Comparison of ENCODE assay signal across 22 cellular contexts in genomic region chr9:88821033-88821748, GRCh38.
"Had no signal": no experiment of that assay in that cellular context is flagged by ENCODE, and none has a peak within 500 bp of the region (broad histone marks: within the 10 kb centered on the region; RNA-seq: fewer than 3 reads in every experiment).

No MANE protein-coding gene starts in this region.

- DNase-seq: activated CD4-positive, alpha-beta T cell treated with anti-CD3 and anti-CD28 coated beads for 48 hours; activated CD4-positive, alpha-beta T cell treated with anti-CD3 and anti-CD28 coated beads, Interleukin-2, amount 50 U/mL, for 4 hours; activated CD4-positive, CD25-positive, alpha-beta regulatory T cell treated with anti-CD3 and anti-CD28 coated beads, Interleukin-2, amount 50 U/mL, for 72 hours; activated CD8-positive, alpha-beta memory T cell treated with anti-CD3 and anti-CD28 coated beads, Interleukin-2, amount 50 U/mL, for 48 hours; activated CD8-positive, alpha-beta T cell treated with anti-CD3 and anti-CD28 coated beads, Interleukin-2, amount 10 ng/mL, durations not matched to agents 7 days and 5 days; activated naive CD4-positive, alpha-beta T cell; activated T-cell treated with anti-CD3 and anti-CD28 coated beads, Interleukin-2, amount 50 U/mL, for 1 hour; amygdala; MM.1S; NCI-H1105; NCI-H1436; NCI-H187; NCI-H2081; NCI-H510A treated with DMSO at 0.1 percent for 48 hours; NCI-H69; Peyer's patch; SHP77 treated with DMSO at 0.1 percent for 48 hours had no signal

- H3K4me3 Mint-ChIP-seq: activated CD8-positive, alpha-beta T cell treated with anti-CD3 and anti-CD28 coated beads, Interleukin-2, amount 10 ng/mL, durations not matched to agents 7 days and 5 days; brain; central memory CD8-positive, alpha-beta T cell; T-helper 1 cell treated with Interleukin-12 subunit alpha and Interleukin-12 subunit beta and Interleukin-4 antibody, amounts not matched to agents 30 μg/mL and 1 μg/mL, for 36 hours had no signal

- H3K36me3 Mint-ChIP-seq: brain had no signal

- H3K9me3 ChIP-seq: Peyer's patch had no signal

- H3K9me3 Mint-ChIP-seq: activated naive CD4-positive, alpha-beta T cell treated with anti-CD3 and anti-CD28 coated beads, Interleukin-2, amount 50 U/mL, for 72 hours; central memory CD8-positive, alpha-beta T cell; T-helper 1 cell treated with Interleukin-12 subunit alpha and Interleukin-12 subunit beta and Interleukin-4 antibody, amounts not matched to agents 30 μg/mL and 1 μg/mL, for 36 hours had no signal

- H3K4me3 ChIP-seq: Peyer's patch had no signal

- H3K36me3 ChIP-seq: Peyer's patch had no signal

- ATAC-seq: activated CD8-positive, alpha-beta T cell treated with anti-CD3 and anti-CD28 coated beads, Interleukin-2, amount 10 ng/mL, durations not matched to agents 7 days and 5 days; activated naive CD4-positive, alpha-beta T cell treated with anti-CD3 and anti-CD28 coated beads, Interleukin-2, amount 50 U/mL, for 72 hours had no signal

- H3K4me1 Mint-ChIP-seq: central memory CD8-positive, alpha-beta T cell had no signal

- H3K27ac ChIP-seq: Peyer's patch had no signal

- H3K27ac Mint-ChIP-seq: activated CD8-positive, alpha-beta T cell treated with anti-CD3 and anti-CD28 coated beads, Interleukin-2, amount 10 ng/mL, durations not matched to agents 7 days and 5 days; activated naive CD4-positive, alpha-beta T cell treated with anti-CD3 and anti-CD28 coated beads, Interleukin-2, amount 50 U/mL, for 72 hours; brain; T-helper 1 cell treated with Interleukin-12 subunit alpha and Interleukin-12 subunit beta and Interleukin-4 antibody, amounts not matched to agents 30 μg/mL and 1 μg/mL, for 36 hours had no signal

- H3K27me3 ChIP-seq: Peyer's patch had no signal

- FAIRE-seq: astrocyte had no signal

- H3K4me1 ChIP-seq: Peyer's patch had no signal
